In the genomic region with DNA sequence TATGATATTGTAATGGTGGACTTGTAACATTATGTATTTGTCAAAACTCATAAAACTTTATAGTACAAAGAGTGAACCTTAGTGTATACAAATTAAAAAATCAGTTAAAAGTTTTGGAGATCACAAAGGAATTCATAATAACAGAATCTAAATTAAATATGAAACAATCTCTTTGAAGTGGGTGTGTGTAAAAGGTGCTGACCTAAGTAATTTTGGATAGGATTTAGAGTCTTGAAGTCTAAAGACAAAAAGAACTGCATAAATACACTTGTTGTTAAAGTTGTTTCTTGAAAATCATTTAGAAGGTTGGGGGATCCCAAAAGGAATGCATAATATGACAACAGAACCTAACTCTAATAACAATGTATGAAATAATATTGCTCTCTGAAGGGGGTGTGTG, we compare ENCODE assay signal across 22 cellular contexts.
DNase-seq lines count a peak whose midpoint lies in the region; ATAC-seq, FAIRE-seq and TF ChIP-seq lines count a peak whose summit lies in the region.
"Had no signal": no experiment of that assay in that cellular context is flagged by ENCODE, and none has a peak within 500 bp of the region (broad histone marks: within the 10 kb centered on the region; RNA-seq: fewer than 3 reads in every experiment).

No MANE protein-coding gene starts in this region.

- no peaks in the 10 kb centered on the region for H3K4me1 Mint-ChIP-seq in activated T-helper 2 cell treated with anti-CD3 and anti-CD28 coated beads, Interferon-gamma antibody, Interleukin-2, Interleukin-4, amounts not matched to agents 10 μg/mL and 5 μg/mL and 100 μg/mL, durations not matched to agents 14 hours and 24 hours and 36 hours (ENCODE audit: low read depth)
- H3K4me1 Mint-ChIP-seq: B cell had no signal

- H4K8ac ChIP-seq in H1 (ENCODE audit: extremely low read depth, insufficient read depth, low read length): no peak overlapping the region

- H3K23ac ChIP-seq in H1 (ENCODE audit: insufficient read length): no peak overlapping the region

- H3K4me1 ChIP-seq in A549 (no peaks in the 10 kb centered on the region), DND-41 (ENCODE audit: insufficient read depth, low read length) (no peaks in the 10 kb centered on the region), K562 (replicated peaks in 1 of 2; ENCODE audit: control insufficient read depth in 2 of 2, insufficient read depth in 2 of 2, low read length in 2 of 2) (no peaks in the 10 kb centered on the region), H1 (replicated peaks in 1 of 4; ENCODE audit: control insufficient read depth in 3 of 4, insufficient read depth in 4 of 4, low read length in 3 of 4) (peaks cover 2 to 6% (median 3%) of the 10 kb centered on the region in 4 experiments; a peak in 4 of 7 replicates)
- H3K4me1 ChIP-seq: BLaER1 treated with 17β-estradiol and CSF1 and Interleukin-3, amounts not matched to agents 10 nM and 100 nM; Caco-2 had no signal

- intact Hi-C loops in K562 (cut with micrococcal nuclease) (no loop called here), Right ventricle myocardium superior (cut with DNase I) (no loop called here)
- intact Hi-C loops in activated T-helper 2 cell treated with anti-CD3 and anti-CD28 coated beads, Interferon-gamma antibody, Interleukin-2, Interleukin-4, amounts not matched to agents 10 μg/mL and 5 μg/mL and 100 μg/mL, durations not matched to agents 14 hours and 24 hours and 36 hours (cut with micrococcal nuclease): no loop called here

- H3K4me2 ChIP-seq in A549 (no peak overlapping the region), DND-41 (ENCODE audit: insufficient read depth, low read length) (no peak overlapping the region), K562 (ENCODE audit: insufficient read depth, low read length) (no peak overlapping the region), H1 (ENCODE audit: insufficient read depth in 1 of 2, low read depth in 2 of 2, low read length in 2 of 2) (no peak overlapping the region)
- H3K4me2 ChIP-seq: BLaER1 treated with 17β-estradiol and CSF1 and Interleukin-3, amounts not matched to agents 10 nM and 100 nM had no signal

- TF ChIP-seq EP300 in A549 (IDR thresholded peaks at IDR 0.05) (no peak), K562 (IDR thresholded peaks at IDR 0.05; ENCODE audit: low read length) (no peak), H1 (IDR thresholded peaks at IDR 0.05; ENCODE audit: borderline replicate concordance in 1 of 2, low read depth in 2 of 2, low read length in 2 of 2) (no peak)

- H3K27me3 ChIP-seq in DND-41 (ENCODE audit: insufficient read depth, low read length, poor library complexity) (no peaks in the 10 kb centered on the region), K562 (ENCODE audit: control insufficient read depth in 2 of 2, insufficient read depth in 2 of 2, low read length in 2 of 2) (no peaks in the 10 kb centered on the region), H1 (replicated peaks in 1 of 4; ENCODE audit: control insufficient read depth in 3 of 4, extremely low read depth in 1 of 4, insufficient read depth in 3 of 4, low read length in 3 of 4) (no peaks in the 10 kb centered on the region)
- H3K27me3 ChIP-seq: BLaER1 treated with 17β-estradiol and CSF1 and Interleukin-3, amounts not matched to agents 10 nM and 100 nM had no signal

- H3K4me3 Mint-ChIP-seq in activated T-helper 2 cell treated with anti-CD3 and anti-CD28 coated beads, Interferon-gamma antibody, Interleukin-2, Interleukin-4, amounts not matched to agents 10 μg/mL and 5 μg/mL and 100 μg/mL, durations not matched to agents 14 hours and 24 hours and 36 hours (ENCODE audit: low read depth): no peak overlapping the region
- H3K4me3 Mint-ChIP-seq: B cell; CD4-positive, alpha-beta T cell; CD8-positive, alpha-beta T cell had no signal

- H4K91ac ChIP-seq in H1 (replicated peaks; ENCODE audit: insufficient read length, low read length): no peak overlapping the region

- H3K79me2 ChIP-seq in DND-41 (ENCODE audit: insufficient read depth, low read length): no peaks in the 10 kb centered on the region
- H3K79me2 ChIP-seq in K562 (ENCODE audit: control insufficient read depth, insufficient read depth, low read length): no peaks in the 10 kb centered on the region
- no peaks in the 10 kb centered on the region for H3K79me2 ChIP-seq in H1 (ENCODE audit: control insufficient read depth in 1 of 2, insufficient read depth in 2 of 2, low read length in 2 of 2)

- no peaks in the 10 kb centered on the region for H3K9me3 ChIP-seq in A549
- H3K9me3 ChIP-seq in DND-41 (ENCODE audit: insufficient read depth, low read length, severe bottlenecking): peaks cover 13% of the 10 kb centered on the region
- H3K9me3 ChIP-seq in K562 (replicated peaks; ENCODE audit: control insufficient read depth, insufficient read depth, low read depth, low read length): no peaks in the 10 kb centered on the region
- peaks cover 7 to 15% of the 10 kb centered on the region in 2 experiments; a peak in 1 of 4 replicates for H3K9me3 ChIP-seq in H1 (ENCODE audit: insufficient read depth in 2 of 2, low read depth in 1 of 2, low read length in 1 of 2)
- H3K9me3 ChIP-seq: Caco-2 had no signal

- H2AFZ ChIP-seq in DND-41 (ENCODE audit: low read depth, low read length) (0 out of 2 replicates have a peak overlapping the region, but pooled peaks have one; percentile 1), K562 (ENCODE audit: low read depth, low read length) (no peak overlapping the region), H1 (ENCODE audit: low read length) (no peak overlapping the region)

- H4K20me1 ChIP-seq in DND-41 (ENCODE audit: insufficient read depth, low read length) (no peaks in the 10 kb centered on the region), K562 (replicated peaks; ENCODE audit: control insufficient read depth, insufficient read depth, low read length) (no peaks in the 10 kb centered on the region), H1 (replicated peaks in 1 of 2; ENCODE audit: control insufficient read depth in 1 of 2, insufficient read depth in 2 of 2, low read length in 2 of 2) (no peaks in the 10 kb centered on the region)
- H4K20me1 ChIP-seq: BLaER1 treated with 17β-estradiol and CSF1 and Interleukin-3, amounts not matched to agents 10 nM and 100 nM had no signal

- H3K36me3 Mint-ChIP-seq in activated T-helper 2 cell treated with anti-CD3 and anti-CD28 coated beads, Interferon-gamma antibody, Interleukin-2, Interleukin-4, amounts not matched to agents 10 μg/mL and 5 μg/mL and 100 μg/mL, durations not matched to agents 14 hours and 24 hours and 36 hours (ENCODE audit: low read depth): no peaks in the 10 kb centered on the region
- H3K36me3 Mint-ChIP-seq: CD8-positive, alpha-beta T cell had no signal

- H3K9me1 ChIP-seq in K562 (ENCODE audit: control insufficient read depth, insufficient read depth, low read length): no peaks in the 10 kb centered on the region

- H3K18ac ChIP-seq in H1 (ENCODE audit: extremely low read depth, low read length): no peak overlapping the region

- ATAC-seq in A549 (no peak), DND-41 (ENCODE audit: insufficient read depth, low read depth) (no peak), K562 (no peak), Right ventricle myocardium superior (ENCODE audit: poor library complexity) (no peak)
- ATAC-seq: CD8-positive, alpha-beta T cell had no signal

- FAIRE-seq in A549 (lab: Jason Lieb, UNC) (no peak), K562 (lab: Jason Lieb, UNC) (no peak), H1 (lab: Jason Lieb, UNC) (no peak)
- FAIRE-seq: A204.1, D721Med, GM12891 had no signal

- no peaks in the 10 kb centered on the region for H3K79me1 ChIP-seq in H1 (ENCODE audit: low read depth, low read length)

- no peak overlapping the region for H2AK5ac ChIP-seq in H1 (ENCODE audit: low read depth, low read length)

- H3K23me2 ChIP-seq in H1 (ENCODE audit: low read depth, low read length): no peaks in the 10 kb centered on the region

- no peak for TF ChIP-seq RAD21 in A549 (conservative IDR thresholded peaks at IDR 0.05 in 1 of 2, IDR thresholded peaks at IDR 0.05 in 1 of 2)
- TF ChIP-seq RAD21 in K562 (CRISPR knock-in tag; conservative IDR thresholded peaks at IDR 0.05 in 1 of 2, IDR thresholded peaks at IDR 0.05 in 1 of 2): no peak
- TF ChIP-seq RAD21 in H1 (IDR thresholded peaks at IDR 0.05 in 1 of 2, conservative IDR thresholded peaks at IDR 0.05 in 1 of 2; ENCODE audit: low read depth in 2 of 2, low read length in 2 of 2): no peak

- no peak overlapping the region for H3K4ac ChIP-seq in H1 (replicated peaks; ENCODE audit: insufficient read length, low read depth, low read length)

- no peak overlapping the region for H3K56ac ChIP-seq in H1 (replicated peaks; ENCODE audit: insufficient read length, low read depth, low read length)

- no peak overlapping the region for H3K27ac ChIP-seq in A549
- H3K27ac ChIP-seq in DND-41 (ENCODE audit: low read length): no peak overlapping the region
- no peak overlapping the region for H3K27ac ChIP-seq in K562 (ENCODE audit: extremely low read depth, low read depth, low read length)
- H3K27ac ChIP-seq in H1 (ENCODE audit: low read depth, low read length): no peak overlapping the region
- H3K27ac ChIP-seq: BLaER1 treated with 17β-estradiol and CSF1 and Interleukin-3, amounts not matched to agents 10 nM and 100 nM; C4-2B had no signal

- H3K9ac ChIP-seq in DND-41 (ENCODE audit: low read depth, low read length) (no peak overlapping the region), K562 (ENCODE audit: insufficient read depth in 1 of 2, low read depth in 2 of 2, low read length in 2 of 2) (no peak overlapping the region), H1 (replicated peaks in 1 of 4; ENCODE audit: extremely low read depth in 1 of 4, low read depth in 3 of 4, low read length in 3 of 4) (no peak overlapping the region)
- H3K9ac ChIP-seq: BLaER1 treated with 17β-estradiol and CSF1 and Interleukin-3, amounts not matched to agents 10 nM and 100 nM had no signal

- CTCF ChIA-PET in A549 (lab: Yijun Ruan, JAX) (no interaction called here), K562 (lab: Yijun Ruan, JAX; ENCODE audit: low intra/inter-chr PET ratio) (no interaction called here), H1 (lab: Charles Lee; ENCODE audit: partially characterized antibody) (no interaction called here)

- H3K27me3 Mint-ChIP-seq in activated T-helper 2 cell treated with anti-CD3 and anti-CD28 coated beads, Interferon-gamma antibody, Interleukin-2, Interleukin-4, amounts not matched to agents 10 μg/mL and 5 μg/mL and 100 μg/mL, durations not matched to agents 14 hours and 24 hours and 36 hours (ENCODE audit: low read depth): no peaks in the 10 kb centered on the region
- H3K27me3 Mint-ChIP-seq: B cell; CD4-positive, alpha-beta T cell had no signal

- no peak overlapping the region for H2BK20ac ChIP-seq in H1 (ENCODE audit: low read length)

- no peak for DNase-seq in A549 (ENCODE audit: low read depth in 1 of 2, low spot score in 1 of 2)
- no peak for DNase-seq in DND-41
- DNase-seq in K562 (ENCODE audit: extremely low read depth in 1 of 4, low spot score in 3 of 4): no peak
- no peak for DNase-seq in H1 (ENCODE audit: low read depth in 1 of 2, low spot score in 2 of 2)
- no peak for DNase-seq in activated T-helper 2 cell treated with anti-CD3 and anti-CD28 coated beads, Interferon-gamma antibody, Interleukin-2, Interleukin-4, amounts not matched to agents 10 μg/mL and 5 μg/mL and 100 μg/mL, durations not matched to agents 14 hours and 24 hours and 36 hours (ENCODE audit: low spot score)
- DNase-seq in stimulated activated CD4-positive, alpha-beta T cell treated with anti-CD3 and anti-CD28 coated beads, Interleukin-12 subunit alpha, Interleukin-12 subunit beta, amount 100 ng/mL, for 4 hours: no peak
- DNase-seq in Right ventricle myocardium superior: no peak
- DNase-seq: 8988T; AML-193; Caco-2; Calu3; CD4-positive, alpha-beta T cell; CD8-positive, alpha-beta T cell; DMS79 treated with DMSO at 0.1 percent for 48 hours; EL; GDM1 had no signal

- no peak overlapping the region for H2BK15ac ChIP-seq in H1 (ENCODE audit: low read length)

- POLR2A ChIA-PET in A549 (lab: Yijun Ruan, JAX) (no interaction called here), K562 (lab: Yijun Ruan, JAX) (no interaction called here), H1 (lab: Charles Lee; ENCODE audit: partially characterized antibody) (no interaction called here)

- no peak overlapping the region for H2BK12ac ChIP-seq in H1 (ENCODE audit: low read depth, low read length)

- H2BK5ac ChIP-seq in H1 (ENCODE audit: low read depth, low read length): no peak overlapping the region

- H3K9me3 Mint-ChIP-seq in activated T-helper 2 cell treated with anti-CD3 and anti-CD28 coated beads, Interferon-gamma antibody, Interleukin-2, Interleukin-4, amounts not matched to agents 10 μg/mL and 5 μg/mL and 100 μg/mL, durations not matched to agents 14 hours and 24 hours and 36 hours: peaks cover 22% of the 10 kb centered on the region

- H3K4me3 ChIP-seq in A549 (no peak overlapping the region), DND-41 (ENCODE audit: low read depth in 1 of 2, low read length in 2 of 2) (no peak overlapping the region), K562 (no peak overlapping the region), H1 (ENCODE audit: extremely low read depth in 1 of 4, insufficient read depth in 2 of 4, low read depth in 3 of 4, low read length in 4 of 4) (no peak overlapping the region)
- H3K4me3 ChIP-seq: BLaER1 treated with 17β-estradiol and CSF1 and Interleukin-3, amounts not matched to agents 10 nM and 100 nM had no signal

- H3K36me3 ChIP-seq in DND-41 (ENCODE audit: insufficient read depth, low read length): no peaks in the 10 kb centered on the region
- no peaks in the 10 kb centered on the region for H3K36me3 ChIP-seq in K562 (ENCODE audit: control insufficient read depth, insufficient read depth, low read length)
- H3K36me3 ChIP-seq in H1 (ENCODE audit: control insufficient read depth in 2 of 4, insufficient read depth in 4 of 4, low read length in 3 of 4): no peaks in the 10 kb centered on the region; a peak in 1 of 8 replicates
- H3K36me3 ChIP-seq: BLaER1 treated with 17β-estradiol and CSF1 and Interleukin-3, amounts not matched to agents 10 nM and 100 nM had no signal

- no TSS peak for BruUV-seq in K562 (replicated peaks; lab: Mats Ljungman, UMichigan)

- H4K5ac ChIP-seq in H1 (ENCODE audit: insufficient read length, low read depth, low read length): no peak overlapping the region

- H3K27ac Mint-ChIP-seq in activated T-helper 2 cell treated with anti-CD3 and anti-CD28 coated beads, Interferon-gamma antibody, Interleukin-2, Interleukin-4, amounts not matched to agents 10 μg/mL and 5 μg/mL and 100 μg/mL, durations not matched to agents 14 hours and 24 hours and 36 hours: no peak overlapping the region
- H3K27ac Mint-ChIP-seq: B cell; CD4-positive, alpha-beta T cell; CD8-positive, alpha-beta T cell had no signal

- TF ChIP-seq CTCF in A549 (IDR thresholded peaks at IDR 0.05) (no peak), DND-41 (IDR thresholded peaks at IDR 0.05; ENCODE audit: borderline replicate concordance, extremely low read depth, low read length, poor library complexity, severe bottlenecking) (no peak), K562 (IDR thresholded peaks at IDR 0.05 in 2 of 3, conservative IDR thresholded peaks at IDR 0.05 in 1 of 3; ENCODE audit: insufficient read depth in 2 of 3, low read depth in 1 of 3, low read length in 3 of 3) (no peak), H1 (IDR thresholded peaks at IDR 0.05; ENCODE audit: control extremely low read depth in 1 of 3, insufficient read depth in 1 of 3, low read depth in 1 of 3, low read length in 3 of 3) (no peak)

- no peak for TF ChIP-seq POLR2A in A549 (IDR thresholded peaks at IDR 0.05; ENCODE audit: low read length)
- no peak for TF ChIP-seq POLR2A in K562 (conservative IDR thresholded peaks at IDR 0.05)
- TF ChIP-seq POLR2A in H1 (IDR thresholded peaks at IDR 0.05; ENCODE audit: control extremely low read depth in 1 of 2, low read depth in 2 of 2, low read length in 2 of 2): no peak

- in situ Hi-C loops in K562 (cut with MboI): no loop called here

- no peak overlapping the region for H2BK120ac ChIP-seq in H1 (replicated peaks; ENCODE audit: low read depth, low read length)

- no peak overlapping the region for H3K14ac ChIP-seq in H1 (ENCODE audit: insufficient read length)
